ENCODE assay signal across 1 cellular context in the genomic region with DNA sequence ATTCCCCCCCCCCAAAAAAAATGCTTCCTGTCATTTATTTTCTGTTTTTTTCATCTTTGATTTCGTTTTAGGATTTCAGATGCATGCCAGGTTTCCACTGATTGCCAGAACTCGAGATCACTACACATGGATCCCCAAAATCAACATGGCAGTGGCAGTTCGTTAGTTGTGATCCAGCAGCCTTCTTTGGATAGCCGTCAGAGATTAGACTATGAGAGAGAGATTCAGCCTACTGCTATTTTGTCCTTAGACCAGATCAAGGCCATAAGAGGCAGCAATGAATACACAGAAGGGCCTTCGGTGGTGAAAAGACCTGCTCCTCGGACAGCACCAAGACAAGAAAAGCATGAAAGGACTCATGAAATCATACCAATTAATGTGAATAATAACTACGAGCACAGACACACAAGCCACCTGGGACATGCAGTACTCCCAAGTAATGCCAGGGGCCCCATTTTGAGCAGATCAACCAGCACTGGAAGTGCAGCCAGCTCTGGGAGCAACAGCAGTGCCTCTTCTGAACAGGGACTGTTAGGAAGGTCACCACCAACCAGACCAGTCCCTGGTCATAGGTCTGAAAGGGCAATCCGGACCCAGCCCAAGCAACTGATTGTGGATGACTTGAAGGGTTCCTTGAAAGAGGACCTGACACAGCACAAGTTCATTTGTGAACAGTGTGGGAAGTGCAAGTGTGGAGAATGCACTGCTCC.
TF ChIP-seq lines count a peak whose summit lies in the region.

No MANE protein-coding gene starts in this region.

TF ChIP-seq in SK-N-SH, 30 proteins besides CTCF, POLR2A, EP300 and RAD21 (continued from another document):
- TF ChIP-seq, protein P1, sequence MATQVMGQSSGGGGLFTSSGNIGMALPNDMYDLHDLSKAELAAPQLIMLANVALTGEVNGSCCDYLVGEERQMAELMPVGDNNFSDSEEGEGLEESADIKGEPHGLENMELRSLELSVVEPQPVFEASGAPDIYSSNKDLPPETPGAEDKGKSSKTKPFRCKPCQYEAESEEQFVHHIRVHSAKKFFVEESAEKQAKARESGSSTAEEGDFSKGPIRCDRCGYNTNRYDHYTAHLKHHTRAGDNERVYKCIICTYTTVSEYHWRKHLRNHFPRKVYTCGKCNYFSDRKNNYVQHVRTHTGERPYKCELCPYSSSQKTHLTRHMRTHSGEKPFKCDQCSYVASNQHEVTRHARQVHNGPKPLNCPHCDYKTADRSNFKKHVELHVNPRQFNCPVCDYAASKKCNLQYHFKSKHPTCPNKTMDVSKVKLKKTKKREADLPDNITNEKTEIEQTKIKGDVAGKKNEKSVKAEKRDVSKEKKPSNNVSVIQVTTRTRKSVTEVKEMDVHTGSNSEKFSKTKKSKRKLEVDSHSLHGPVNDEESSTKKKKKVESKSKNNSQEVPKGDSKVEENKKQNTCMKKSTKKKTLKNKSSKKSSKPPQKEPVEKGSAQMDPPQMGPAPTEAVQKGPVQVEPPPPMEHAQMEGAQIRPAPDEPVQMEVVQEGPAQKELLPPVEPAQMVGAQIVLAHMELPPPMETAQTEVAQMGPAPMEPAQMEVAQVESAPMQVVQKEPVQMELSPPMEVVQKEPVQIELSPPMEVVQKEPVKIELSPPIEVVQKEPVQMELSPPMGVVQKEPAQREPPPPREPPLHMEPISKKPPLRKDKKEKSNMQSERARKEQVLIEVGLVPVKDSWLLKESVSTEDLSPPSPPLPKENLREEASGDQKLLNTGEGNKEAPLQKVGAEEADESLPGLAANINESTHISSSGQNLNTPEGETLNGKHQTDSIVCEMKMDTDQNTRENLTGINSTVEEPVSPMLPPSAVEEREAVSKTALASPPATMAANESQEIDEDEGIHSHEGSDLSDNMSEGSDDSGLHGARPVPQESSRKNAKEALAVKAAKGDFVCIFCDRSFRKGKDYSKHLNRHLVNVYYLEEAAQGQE (IDR thresholded peaks at IDR 0.05; ENCODE audit: low read depth, low read length): no peak
- no peak for TF ChIP-seq GABPA (IDR thresholded peaks at IDR 0.05; ENCODE audit: low read depth)
- no peak for TF ChIP-seq POLR2AphosphoS5 (IDR thresholded peaks at IDR 0.05; ENCODE audit: low read depth, low read length)
- TF ChIP-seq, protein P2, sequence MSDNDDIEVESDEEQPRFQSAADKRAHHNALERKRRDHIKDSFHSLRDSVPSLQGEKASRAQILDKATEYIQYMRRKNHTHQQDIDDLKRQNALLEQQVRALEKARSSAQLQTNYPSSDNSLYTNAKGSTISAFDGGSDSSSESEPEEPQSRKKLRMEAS (IDR thresholded peaks at IDR 0.05; ENCODE audit: low read depth): no peak
